In the genomic region with DNA sequence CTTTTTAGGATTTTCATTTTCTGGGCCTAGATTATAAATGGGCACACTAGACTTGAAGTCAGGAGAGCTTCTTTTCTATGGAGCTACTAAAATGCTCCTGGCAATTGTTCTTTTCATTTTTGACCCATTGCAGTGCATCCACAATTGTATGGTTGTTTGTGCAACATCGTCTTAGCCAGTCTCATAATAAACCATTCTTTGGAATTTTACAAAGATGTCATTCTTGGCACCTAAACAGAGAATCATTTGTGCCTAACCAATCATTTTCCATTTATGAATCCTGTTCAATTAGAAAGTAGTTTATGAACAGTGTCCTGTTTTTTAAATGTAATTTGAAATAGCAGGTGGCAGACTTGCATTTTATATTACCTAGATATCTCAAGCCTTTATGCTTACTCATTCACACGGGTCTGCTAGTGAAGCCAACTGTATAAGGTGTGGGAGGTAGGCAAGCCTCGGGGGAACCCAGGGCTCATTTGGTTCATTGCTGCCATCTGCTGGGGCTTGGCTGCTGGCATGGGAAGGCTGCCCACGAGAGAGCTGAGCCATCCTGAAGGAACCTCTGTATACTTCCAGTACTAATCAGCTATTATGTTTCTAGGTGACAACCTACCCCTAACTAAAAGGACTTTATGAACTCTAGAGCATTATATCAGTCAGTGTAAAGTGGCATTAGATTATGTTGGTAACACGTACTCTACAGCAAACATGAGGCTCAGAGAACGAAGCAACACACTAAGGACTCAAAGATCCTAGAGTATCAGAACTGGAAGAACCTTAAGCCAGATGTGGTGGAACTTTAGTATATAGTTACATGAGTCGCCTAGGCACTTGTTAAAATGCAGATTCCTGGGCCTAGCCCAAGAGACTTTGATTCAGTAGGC, we compare ENCODE assay signal across 8 cellular contexts. TPM values are rescaled to one million over a fixed set of nuclear protein-coding genes. Genes with fewer than 3 reads are reported as not detected.
A peak's percentile ranks its signal among the peaks of the same experiment; 100 is the strongest.
DNase-seq lines count a peak whose midpoint lies in the region; ATAC-seq, FAIRE-seq and TF ChIP-seq lines count a peak whose summit lies in the region.

No MANE protein-coding gene starts in this region.

- 52% methylated on average over 7 of the region's 7 CpGs for WGBS in HepG2 (ENCODE audit: low lambda C conversion rate)

- no peak overlapping the region for H3K27ac ChIP-seq in WERI-Rb-1
- no peak overlapping the region for H3K27ac ChIP-seq in HepG2 (ENCODE audit: extremely low read length, insufficient read depth, low read length)

- H3K4me2 ChIP-seq in HepG2 (ENCODE audit: low read depth, low read length), result no peak overlapping the region

- TF ChIP-seq CTCF in WERI-Rb-1 (IDR thresholded peaks at IDR 0.05; ENCODE audit: low read depth, low read length) (peak; percentile 78), HepG2 (CRISPR knock-in tag; IDR thresholded peaks at IDR 0.05) (peak; percentile 85)

- DNase-seq in DMS79 (lab: John Stamatoyannopoulos, UW) (peak; percentile 27), H4 (ENCODE audit: low spot score) (peak; percentile 71), NCI-H1417 treated with DMSO at 0.1 percent for 48 hours (lab: John Stamatoyannopoulos, UW) (peak; percentile 5), WERI-Rb-1 (peak; percentile 55), cerebellar cortex (ENCODE audit: low spot score) (peak; percentile 90), HepG2 (ENCODE audit: low spot score) (peak; percentile 47), GOT3 (lab: John Stamatoyannopoulos, UW) (no peak)
- DNase-seq in stimulated activated CD4-positive, alpha-beta T cell treated with anti-CD3 and anti-CD28 coated beads, TNF-alpha, amount 100 ng/mL, for 48 hours (ENCODE audit: low read depth in 3 of 3), result peak; percentile 36 to 49 (median 38)

- POLR2A ChIA-PET in HepG2 (lab: Yijun Ruan, JAX), result interaction anchor here (0.8 kb wide), 1 partner anchor 234 kb away, joined by 4 read pairs; no protein-coding TSS in a partner anchor

- CTCF ChIA-PET in HepG2 (lab: Yijun Ruan, JAX; ENCODE audit: low intra/inter-chr PET ratio, low total read pairs), result interaction anchor here (2.3 kb wide), 1 partner anchor 233 kb away, joined by 50 read pairs; no protein-coding TSS in a partner anchor

- ATAC-seq in HepG2, result peak; percentile 99

- H3K9ac ChIP-seq in HepG2 (ENCODE audit: insufficient read depth, low read depth, low read length), result no peak overlapping the region

- no peak for TF ChIP-seq EP300 in HepG2 (IDR thresholded peaks at IDR 0.05; ENCODE audit: low read depth in 2 of 2, low read length in 2 of 2)
- TF ChIP-seq EP300 in HepG2 (CRISPR knock-in tag; IDR thresholded peaks at IDR 0.05; ENCODE audit: borderline replicate concordance), result no peak

- H3K36me3 ChIP-seq in WERI-Rb-1, result peaks cover 2% of the 10 kb centered on the region
- H3K36me3 ChIP-seq in HepG2 (replicated peaks in 1 of 2; ENCODE audit: control insufficient read depth in 1 of 2, insufficient read depth in 2 of 2, low read length in 2 of 2), result peaks cover 4 to 12% of the 10 kb centered on the region in 2 experiments; a peak in 4 of 5 replicates

- TF ChIP-seq POLR2A in HepG2 (IDR thresholded peaks at IDR 0.05; ENCODE audit: insufficient read depth in 1 of 2, low read depth in 2 of 2, low read length in 2 of 2), result no peak

- H2AFZ ChIP-seq in HepG2 (ENCODE audit: low read length), result no peak overlapping the region

- in situ Hi-C loops in HepG2 (cut with HindIII; ENCODE audit: extremely low pct_ligation_motif_present, low pct_unique_long_range_greater_than_20kb), result loop anchor here (5.0 kb wide), 1 partner anchor 234 kb away; no protein-coding TSS in a partner anchor

- peak; percentile 85 for TF ChIP-seq RAD21 in HepG2 (CRISPR knock-in tag; IDR thresholded peaks at IDR 0.05)

- H3K27me3 ChIP-seq in WERI-Rb-1 (ENCODE audit: insufficient read depth, low read depth, severe bottlenecking) (no peaks in the 10 kb centered on the region), HepG2 (ENCODE audit: control insufficient read depth in 1 of 2, insufficient read depth in 2 of 2, low read length in 2 of 2) (no peaks in the 10 kb centered on the region)

- no TSS peak for BruUV-seq in HepG2 (replicated peaks; lab: Mats Ljungman, UMichigan)

- no peak overlapping the region for H3K4me3 ChIP-seq in WERI-Rb-1 (ENCODE audit: low read depth, low read length)
- no peak overlapping the region for H3K4me3 ChIP-seq in HepG2 (replicated peaks in 1 of 3; ENCODE audit: insufficient read depth in 1 of 3, low read depth in 2 of 3, low read length in 3 of 3)

- H4K20me1 ChIP-seq in HepG2 (ENCODE audit: insufficient read depth, low read length), result no peaks in the 10 kb centered on the region

- no peaks in the 10 kb centered on the region for H3K79me2 ChIP-seq in HepG2 (ENCODE audit: insufficient read depth, low read length)

- intact Hi-C loops in HepG2 (cut with micrococcal nuclease; ENCODE audit: unreplicated experiment), result loop anchor here (1.0 kb wide), 3 partner anchors 28 to 234 kb away; a partner anchor contains a TSS

- peak; percentile 67 for FAIRE-seq in HepG2 (lab: Jason Lieb, UNC)

- H3K4me1 ChIP-seq in HepG2 (ENCODE audit: insufficient read depth, low read length), result no peaks in the 10 kb centered on the region

- H3K9me3 ChIP-seq in WERI-Rb-1 (ENCODE audit: severe bottlenecking) (no peaks in the 10 kb centered on the region), HepG2 (ENCODE audit: low read length) (no peaks in the 10 kb centered on the region)

TF ChIP-seq in HepG2, 621 proteins besides CTCF, POLR2A, EP300 and RAD21 (continues in another document):
- peak; percentile 22; the same call in 1 of the 2 replicates for TF ChIP-seq SALL1 (CRISPR knock-in tag; IDR thresholded peaks at IDR 0.05)
- no peak for TF ChIP-seq MYNN (CRISPR knock-in tag; IDR thresholded peaks at IDR 0.05; ENCODE audit: low read depth)
- no peak for TF ChIP-seq JUND (CRISPR knock-in tag; IDR thresholded peaks at IDR 0.05)
- TF ChIP-seq ZBTB38 (CRISPR knock-in tag; IDR thresholded peaks at IDR 0.05), result no peak
- peak; percentile 85 for TF ChIP-seq SMC3 (IDR thresholded peaks at IDR 0.05; ENCODE audit: low read length)
- TF ChIP-seq, protein P1, sequence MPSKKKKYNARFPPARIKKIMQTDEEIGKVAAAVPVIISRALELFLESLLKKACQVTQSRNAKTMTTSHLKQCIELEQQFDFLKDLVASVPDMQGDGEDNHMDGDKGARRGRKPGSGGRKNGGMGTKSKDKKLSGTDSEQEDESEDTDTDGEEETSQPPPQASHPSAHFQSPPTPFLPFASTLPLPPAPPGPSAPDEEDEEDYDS (CRISPR knock-in tag; IDR thresholded peaks at IDR 0.05), result no peak
- TF ChIP-seq MAF1 (CRISPR knock-in tag; IDR thresholded peaks at IDR 0.05; ENCODE audit: borderline replicate concordance), result no peak
- no peak for TF ChIP-seq ZBTB21 (CRISPR knock-in tag; IDR thresholded peaks at IDR 0.05)
- TF ChIP-seq HDAC2 (CRISPR knock-in tag; IDR thresholded peaks at IDR 0.05), result no peak
- TF ChIP-seq MXI1 (IDR thresholded peaks at IDR 0.05; ENCODE audit: borderline replicate concordance, low read depth, low read length), result 0 out of 3 replicates have a peak, but pooled peaks have one; percentile 11
- TF ChIP-seq STAG1 (CRISPR knock-in tag; IDR thresholded peaks at IDR 0.05), result peak; percentile 94
- TF ChIP-seq, protein P2, sequence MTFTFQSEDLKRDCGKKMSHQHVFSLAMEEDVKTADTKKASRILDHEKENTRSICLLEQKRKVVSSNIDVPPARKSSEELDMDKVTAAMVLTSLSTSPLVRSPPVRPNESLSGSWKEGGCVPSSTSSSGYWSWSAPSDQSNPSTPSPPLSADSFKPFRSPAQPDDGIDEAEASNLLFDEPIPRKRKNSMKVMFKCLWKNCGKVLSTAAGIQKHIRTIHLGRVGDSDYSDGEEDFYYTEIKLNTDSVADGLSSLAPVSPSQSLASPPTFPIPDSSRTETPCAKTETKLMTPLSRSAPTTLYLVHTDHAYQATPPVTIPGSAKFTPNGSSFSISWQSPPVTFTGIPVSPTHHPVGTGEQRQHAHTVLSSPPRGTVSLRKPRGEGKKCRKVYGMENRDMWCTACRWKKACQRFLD (CRISPR knock-in tag; IDR thresholded peaks at IDR 0.05; ENCODE audit: borderline replicate concordance), result no peak
- no peak for TF ChIP-seq ZNF143 (CRISPR knock-in tag; IDR thresholded peaks at IDR 0.05)
- no peak for TF ChIP-seq BRCA1 (CRISPR knock-in tag; IDR thresholded peaks at IDR 0.05)
- no peak for TF ChIP-seq NFE2L2 (IDR thresholded peaks at IDR 0.05; ENCODE audit: low read length)

RNA-seq across cellular contexts. Expression of a gene that starts 60.0 kb away (rescaled TPM):
- total RNA-seq in H4 (2014; rRNA removed; shearing (Covaris generic)), result 2,361 and 2,437 TPM in 2 replicates
- 2,953 and 3,643 TPM in 2 replicates for total RNA-seq in HepG2 (2016; rRNA removed; fragmentation: Illumina TruSeq; extraction: Trizol)
- 5,303 and 6,664 TPM in 2 replicates for total RNA-seq in HepG2 (2016; cell fraction: cytosol; rRNA removed; fragmentation: Illumina TruSeq; extraction: Trizol; ENCODE audit: low read depth)
- 2,970 and 3,542 TPM in 2 replicates for total RNA-seq in HepG2 (2016; cell fraction: insoluble cytoplasmic fraction; rRNA removed; fragmentation: Illumina TruSeq; extraction: Trizol)
- 9,739 and 11,902 TPM in 2 replicates for total RNA-seq in HepG2 (2016; cell fraction: membrane; rRNA removed; fragmentation: Illumina TruSeq; extraction: Trizol)
- 1,024 and 1,100 TPM in 2 replicates for total RNA-seq in HepG2 (2016; cell fraction: nucleus; rRNA removed; fragmentation: Illumina TruSeq; extraction: Trizol)
- 3,043 and 3,594 TPM in 2 replicates for polyA plus RNA-seq in HepG2 (2011; rRNA removed)
- 2,836 and 4,004 TPM in 2 replicates for polyA plus RNA-seq in HepG2 (2011; cell fraction: cytosol; rRNA removed)
- 570 and 845 TPM in 2 replicates for polyA plus RNA-seq in HepG2 (2011; cell fraction: nucleus; rRNA removed)
- 5,337 and 5,704 TPM in 2 replicates for polyA plus RNA-seq in HepG2 (2012)
- 11,602 and 12,956 TPM in 2 replicates for polyA plus RNA-seq in HepG2 (2016; cell fraction: cytosol; fragmentation: Illumina TruSeq; extraction: Trizol; ENCODE audit: low read depth)
- polyA plus RNA-seq in HepG2 (2016; cell fraction: insoluble cytoplasmic fraction; fragmentation: Illumina TruSeq; extraction: Trizol; ENCODE audit: low read depth), result 5,783 and 5,848 TPM in 2 replicates
- 16,998 and 18,264 TPM in 2 replicates for polyA plus RNA-seq in HepG2 (2016; cell fraction: membrane; fragmentation: Illumina TruSeq; extraction: Trizol; ENCODE audit: low read depth)
- 2,722 and 2,790 TPM in 2 replicates for polyA plus RNA-seq in HepG2 (2016; cell fraction: nucleus; fragmentation: Illumina TruSeq; extraction: Trizol; ENCODE audit: insufficient read depth, low read depth)
- polyA minus RNA-seq in HepG2 (2011; rRNA and poly(A)+ RNA removed; ENCODE audit: low replicate concordance), result 500 and 577 TPM in 2 replicates
- polyA minus RNA-seq in HepG2 (2011; cell fraction: cytosol; rRNA and poly(A)+ RNA removed), result 1,023 and 1,248 TPM in 2 replicates
- 474 and 559 TPM in 2 replicates for polyA minus RNA-seq in HepG2 (2011; cell fraction: nucleus; rRNA and poly(A)+ RNA removed)
